In genomic region chrX:121244511-121244910, GRCh38 we compare ENCODE assay signal across 34 cellular contexts.
"Had no signal": no experiment of that assay in that cellular context is flagged by ENCODE, and none has a peak within 500 bp of the region (broad histone marks: within the 10 kb centered on the region; RNA-seq: fewer than 3 reads in every experiment).

No MANE protein-coding gene starts in this region.

- H3K4me3 ChIP-seq: adrenal gland, breast epithelium, cardiac muscle cell, colonic mucosa, esophagus squamous epithelium, gastroesophageal sphincter had no signal

- H3K36me3 ChIP-seq: adrenal gland, breast epithelium, cardiac muscle cell, colonic mucosa, esophagus squamous epithelium, gastroesophageal sphincter, WERI-Rb-1 had no signal

- DNase-seq: activated B cell treated with CpG ODN at 0.5 μM for 24 hours; activated CD4-positive, alpha-beta memory T cell treated with anti-CD3 and anti-CD28 coated beads for 36 hours; activated CD4-positive, alpha-beta T cell treated with anti-CD3 and anti-CD28 coated beads for 36 hours; activated CD4-positive, alpha-beta T cell treated with anti-CD3 and anti-CD28 coated beads, Interleukin-2, amount 10 ng/mL, durations not matched to agents 24 days and 14 days; activated CD4-positive, CD25-positive, alpha-beta regulatory T cell treated with anti-CD3 and anti-CD28 coated beads, Interleukin-2, amount 50 U/mL, for 72 hours; activated CD8-positive, alpha-beta memory T cell treated with anti-CD3 and anti-CD28 coated beads, Interleukin-2, amount 10 ng/mL, durations not matched to agents 7 days and 5 days; activated CD8-positive, alpha-beta memory T cell treated with anti-CD3 and anti-CD28 coated beads, Interleukin-2, amount 50 U/mL, for 4 hours; activated CD8-positive, alpha-beta T cell treated with anti-CD3 and anti-CD28 coated beads, Interleukin-2, amount 10 ng/mL, durations not matched to agents 7 days and 5 days; activated gamma-delta T cell; activated naive CD4-positive, alpha-beta T cell; activated naive CD4-positive, alpha-beta T cell treated with anti-CD3 and anti-CD28 coated beads, Interleukin-2, amount 10 ng/mL, durations not matched to agents 7 days and 5 days; activated naive CD8-positive, alpha-beta T cell treated with anti-CD3 and anti-CD28 coated beads for 36 hours; activated naive CD8-positive, alpha-beta T cell treated with anti-CD3 and anti-CD28 coated beads, Interleukin-2, amount 50 U/mL, for 24 hours; activated T-cell treated with anti-CD3 and anti-CD28 coated beads, Interleukin-2, amount 50 U/mL, for 1 hour; activated T-cell treated with anti-CD3 and anti-CD28 coated beads, Interleukin-2, amount 50 U/mL, for 48 hours; adrenal gland; amygdala; aorta; central memory CD4-positive, alpha-beta T cell; cerebellar nuclear complex; colonic mucosa; effector CD8-positive, alpha-beta T cell; esophagus squamous epithelium; foreskin melanocyte; T-helper 1 cell; T-helper 17 cell; T1000; WERI-Rb-1 had no signal

- H3K9me3 ChIP-seq: adrenal gland, breast epithelium, colonic mucosa, esophagus squamous epithelium, gastroesophageal sphincter had no signal

- H3K27ac Mint-ChIP-seq: activated B cell treated with CpG ODN at 0.5 μM for 24 hours; activated CD4-positive, alpha-beta memory T cell treated with anti-CD3 and anti-CD28 coated beads for 36 hours; activated CD4-positive, alpha-beta T cell treated with anti-CD3 and anti-CD28 coated beads for 36 hours; activated CD4-positive, alpha-beta T cell treated with anti-CD3 and anti-CD28 coated beads, Interleukin-2, amount 10 ng/mL, durations not matched to agents 24 days and 14 days; activated CD8-positive, alpha-beta memory T cell treated with anti-CD3 and anti-CD28 coated beads, Interleukin-2, amount 10 ng/mL, durations not matched to agents 7 days and 5 days; activated CD8-positive, alpha-beta T cell treated with anti-CD3 and anti-CD28 coated beads, Interleukin-2, amount 10 ng/mL, durations not matched to agents 7 days and 5 days; activated naive CD4-positive, alpha-beta T cell treated with anti-CD3 and anti-CD28 coated beads, Interleukin-2, amount 10 ng/mL, durations not matched to agents 7 days and 5 days; activated naive CD8-positive, alpha-beta T cell treated with anti-CD3 and anti-CD28 coated beads for 36 hours; activated naive CD8-positive, alpha-beta T cell treated with anti-CD3 and anti-CD28 coated beads, Interleukin-2, amount 50 U/mL, for 24 hours; brain; T-helper 17 cell; T-helper 2 cell treated with Interferon-gamma antibody and Interleukin-4, amounts not matched to agents 5 μg/mL and 100 μg/mL, for 36 hours had no signal

- H3K27me3 ChIP-seq: adrenal gland, breast epithelium, cardiac muscle cell, colonic mucosa, esophagus squamous epithelium, gastroesophageal sphincter had no signal

- H3K4me1 Mint-ChIP-seq: activated B cell treated with CpG ODN at 0.5 μM for 24 hours; activated CD4-positive, alpha-beta T cell treated with anti-CD3 and anti-CD28 coated beads, Interleukin-2, amount 10 ng/mL, durations not matched to agents 24 days and 14 days; activated CD8-positive, alpha-beta memory T cell treated with anti-CD3 and anti-CD28 coated beads, Interleukin-2, amount 10 ng/mL, durations not matched to agents 7 days and 5 days; activated naive CD4-positive, alpha-beta T cell treated with anti-CD3 and anti-CD28 coated beads, Interleukin-2, amount 10 ng/mL, durations not matched to agents 7 days and 5 days; activated naive CD8-positive, alpha-beta T cell treated with anti-CD3 and anti-CD28 coated beads for 36 hours; activated naive CD8-positive, alpha-beta T cell treated with anti-CD3 and anti-CD28 coated beads, Interleukin-2, amount 50 U/mL, for 24 hours; brain; T-helper 17 cell had no signal

- H3K4me1 ChIP-seq: adrenal gland, breast epithelium, colonic mucosa, esophagus squamous epithelium, gastroesophageal sphincter had no signal

- H3K27me3 Mint-ChIP-seq: activated B cell treated with CpG ODN at 0.5 μM for 24 hours; activated CD4-positive, alpha-beta memory T cell treated with anti-CD3 and anti-CD28 coated beads for 36 hours; activated CD4-positive, alpha-beta T cell treated with anti-CD3 and anti-CD28 coated beads, Interleukin-2, amount 10 ng/mL, durations not matched to agents 24 days and 14 days; activated CD8-positive, alpha-beta memory T cell treated with anti-CD3 and anti-CD28 coated beads, Interleukin-2, amount 10 ng/mL, durations not matched to agents 7 days and 5 days; activated naive CD4-positive, alpha-beta T cell treated with anti-CD3 and anti-CD28 coated beads, Interleukin-2, amount 10 ng/mL, durations not matched to agents 7 days and 5 days; activated naive CD8-positive, alpha-beta T cell treated with anti-CD3 and anti-CD28 coated beads, Interleukin-2, amount 50 U/mL, for 24 hours; T-helper 17 cell had no signal

- H3K9me3 Mint-ChIP-seq: activated CD4-positive, alpha-beta memory T cell treated with anti-CD3 and anti-CD28 coated beads for 36 hours; activated CD4-positive, alpha-beta T cell treated with anti-CD3 and anti-CD28 coated beads, Interleukin-2, amount 10 ng/mL, durations not matched to agents 24 days and 14 days; activated naive CD4-positive, alpha-beta T cell treated with anti-CD3 and anti-CD28 coated beads, Interleukin-2, amount 10 ng/mL, durations not matched to agents 7 days and 5 days; activated naive CD8-positive, alpha-beta T cell treated with anti-CD3 and anti-CD28 coated beads for 36 hours; activated naive CD8-positive, alpha-beta T cell treated with anti-CD3 and anti-CD28 coated beads, Interleukin-2, amount 50 U/mL, for 24 hours had no signal

- H3K27ac ChIP-seq: adrenal gland, breast epithelium, cardiac muscle cell, colonic mucosa, epithelial cell of prostate, esophagus squamous epithelium, gastroesophageal sphincter, WERI-Rb-1 had no signal

- H3K4me3 Mint-ChIP-seq: activated B cell treated with CpG ODN at 0.5 μM for 24 hours; activated CD4-positive, alpha-beta memory T cell treated with anti-CD3 and anti-CD28 coated beads for 36 hours; activated CD4-positive, alpha-beta T cell treated with anti-CD3 and anti-CD28 coated beads for 36 hours; activated CD4-positive, alpha-beta T cell treated with anti-CD3 and anti-CD28 coated beads, Interleukin-2, amount 10 ng/mL, durations not matched to agents 24 days and 14 days; activated CD8-positive, alpha-beta memory T cell treated with anti-CD3 and anti-CD28 coated beads, Interleukin-2, amount 10 ng/mL, durations not matched to agents 7 days and 5 days; activated CD8-positive, alpha-beta T cell treated with anti-CD3 and anti-CD28 coated beads, Interleukin-2, amount 10 ng/mL, durations not matched to agents 7 days and 5 days; activated naive CD4-positive, alpha-beta T cell treated with anti-CD3 and anti-CD28 coated beads, Interleukin-2, amount 10 ng/mL, durations not matched to agents 7 days and 5 days; activated naive CD8-positive, alpha-beta T cell treated with anti-CD3 and anti-CD28 coated beads for 36 hours; activated naive CD8-positive, alpha-beta T cell treated with anti-CD3 and anti-CD28 coated beads, Interleukin-2, amount 50 U/mL, for 24 hours; brain; T-helper 17 cell; T-helper 2 cell treated with Interferon-gamma antibody and Interleukin-4, amounts not matched to agents 5 μg/mL and 100 μg/mL, for 36 hours had no signal

- H3K36me3 Mint-ChIP-seq: activated CD4-positive, alpha-beta memory T cell treated with anti-CD3 and anti-CD28 coated beads for 36 hours; activated CD8-positive, alpha-beta memory T cell treated with anti-CD3 and anti-CD28 coated beads, Interleukin-2, amount 10 ng/mL, durations not matched to agents 7 days and 5 days; activated naive CD4-positive, alpha-beta T cell treated with anti-CD3 and anti-CD28 coated beads, Interleukin-2, amount 10 ng/mL, durations not matched to agents 7 days and 5 days; activated naive CD8-positive, alpha-beta T cell treated with anti-CD3 and anti-CD28 coated beads for 36 hours; brain had no signal
